ENCODE assay signal across 9 cellular contexts in the genomic region with DNA sequence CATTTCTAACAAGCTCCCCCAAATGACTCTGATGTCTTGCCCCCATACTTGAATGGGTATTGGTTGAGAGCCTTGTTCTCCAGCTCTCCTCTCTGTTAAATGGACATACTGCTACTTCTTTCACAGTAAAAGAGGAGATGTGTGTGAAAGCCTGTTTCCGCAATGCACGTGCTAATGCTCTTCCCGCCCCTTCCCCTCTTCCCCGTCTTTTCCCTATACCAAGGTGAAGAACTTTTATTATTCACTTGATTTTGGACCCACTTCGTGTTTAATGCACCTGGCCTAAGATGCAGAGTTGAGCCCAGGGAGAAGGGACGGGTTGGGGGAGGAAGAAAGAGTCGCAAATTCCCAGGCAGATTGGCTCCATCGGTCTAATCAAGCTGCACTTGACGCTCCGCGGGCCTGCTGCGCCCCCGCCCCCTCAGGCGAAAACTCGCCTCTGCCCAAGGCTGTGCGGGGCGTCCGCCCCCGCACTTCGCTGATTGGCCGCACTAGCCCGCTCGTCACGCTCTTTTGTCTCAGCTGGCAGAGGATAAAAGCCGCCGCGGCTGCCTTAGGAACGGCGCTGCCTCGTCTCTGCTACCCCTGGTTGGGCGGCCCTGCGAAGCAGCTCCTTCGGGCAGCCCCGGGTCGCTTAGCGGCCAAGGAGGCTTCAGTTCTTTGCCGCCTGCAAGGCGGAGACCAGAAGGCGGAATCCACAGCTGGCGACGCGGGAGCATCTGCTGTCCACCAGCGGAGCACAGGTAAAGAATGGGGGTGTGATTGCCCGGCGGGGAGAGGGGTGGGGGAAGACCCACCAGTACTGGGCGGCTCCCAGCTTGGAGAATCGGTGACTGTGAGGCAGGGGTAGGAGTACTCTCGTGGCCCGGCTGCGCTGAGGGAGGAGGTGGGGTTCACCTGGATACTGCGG. TPM values are rescaled to one million over a fixed set of nuclear protein-coding genes. Genes with fewer than 3 reads are reported as not detected.
DNase-seq lines count a peak whose midpoint lies in the region; ATAC-seq and TF ChIP-seq lines count a peak whose summit lies in the region.
"Had no signal": no experiment of that assay in that cellular context is flagged by ENCODE, and none has a peak within 500 bp of the region (broad histone marks: within the 10 kb centered on the region; RNA-seq: fewer than 3 reads in every experiment).

A gene (plus strand): TSS at position 562 of the 910 bp plus-strand sequence. CDS start 1,421 bp downstream, outside the sequence.

- peak within 1 kb of the TSS; percentile 60; the same call in 1 of the 2 replicates for H3K4me2 ChIP-seq in MM.1S (ENCODE audit: low read depth, low read length)
- H3K4me2 ChIP-seq in mammary epithelial cell (ENCODE audit: insufficient read depth, low read depth, low read length) = peak within 1 kb of the TSS; percentile 81

- dilution Hi-C loops in mammary epithelial cell (cut with HindIII; ENCODE audit: low sequenced_read_pairs) = loop anchor here (25.0 kb wide), 1 partner anchor 186 kb away; no protein-coding TSS in a partner anchor

- H3K4me3 ChIP-seq in MM.1S (ENCODE audit: low read length) (peak within 1 kb of the TSS; percentile 34; the same call in 1 of the 2 replicates), mammary epithelial cell (replicated peaks in 1 of 3; ENCODE audit: insufficient read depth in 1 of 3, low read depth in 2 of 3, low read length in 3 of 3) (peak within 1 kb of the TSS; percentile 15 to 25 (median 20))

- H3K9me3 ChIP-seq in MM.1S (replicated peaks; ENCODE audit: insufficient read depth, low read length) = no peaks in the 10 kb centered on the region
- H3K9me3 ChIP-seq in mammary epithelial cell (replicated peaks; ENCODE audit: insufficient read depth, low read length) = no peaks in the 10 kb centered on the region

- H3K36me3 ChIP-seq in MM.1S (replicated peaks; ENCODE audit: insufficient read depth, low read length) = no peaks in the 10 kb centered on the region
- H3K36me3 ChIP-seq in mammary epithelial cell (ENCODE audit: insufficient read depth, low read length) = no peaks in the 10 kb centered on the region

- WGBS in mammary epithelial cell (ENCODE audit: low coverage, missing lambda C conversion rate) = 46% methylated on average over 17 of the region's 51 CpGs

- H3K9ac ChIP-seq in MM.1S (ENCODE audit: low read length) (no peak within 1 kb of the TSS), mammary epithelial cell (ENCODE audit: insufficient read depth, low read length) (no peak within 1 kb of the TSS)

- no TSS peak for BruUV-seq in mammary epithelial cell (replicated peaks; lab: Mats Ljungman, UMichigan)

- no peaks in the 10 kb centered on the region for H3F3A ChIP-seq in MM.1S (ENCODE audit: insufficient read depth, low read length)

- ATAC-seq in HG03025 (IDR thresholded peaks at IDR 0.05; ENCODE audit: low FRiP score, unreplicated experiment) = no peak

- H3K79me2 ChIP-seq in MM.1S (ENCODE audit: low read length) (no peaks in the 10 kb centered on the region), mammary epithelial cell (ENCODE audit: insufficient read depth, low read length) (no peaks in the 10 kb centered on the region)

- peak; percentile 40 for DNase-seq in GM10248 (ENCODE audit: extremely low spot score)
- DNase-seq in MM.1S = peak; percentile 61
- peak; percentile 9 for DNase-seq in T-helper 9 cell
- DNase-seq in mammary epithelial cell = peak; percentile 25
- DNase-seq in islet precursor cell = peak; percentile 89
- peak; percentile 31 for DNase-seq in stimulated activated CD4-positive, alpha-beta T cell treated with anti-CD3 and anti-CD28 coated beads, Interleukin-2, amount 100 ng/mL, for 4 hours (ENCODE audit: low read depth)
- DNase-seq in kidney glomerular epithelial cell (lab: John Stamatoyannopoulos, UW) = no peak

- POLR2A ChIA-PET in GM10248 (lab: Yijun Ruan, JAX) = interaction anchor here (0.6 kb wide), 1 partner anchor 176 kb away, joined by 5 read pairs; no protein-coding TSS in a partner anchor

- no peaks in the 10 kb centered on the region for H3K9me2 ChIP-seq in MM.1S (replicated peaks; ENCODE audit: insufficient read depth, low read length)

- H2AFZ ChIP-seq in MM.1S (ENCODE audit: low read length) = peak within 1 kb of the TSS; percentile 53
- peak within 1 kb of the TSS; percentile 61 for H2AFZ ChIP-seq in mammary epithelial cell (ENCODE audit: low read depth, low read length)

- in situ Hi-C loops in mammary epithelial cell (cut with MboI; ENCODE audit: low sequenced_read_pairs in 2 of 2) = no loop called here

- H4K20me1 ChIP-seq in MM.1S (ENCODE audit: insufficient read depth, low read length) = no peaks in the 10 kb centered on the region
- H4K20me1 ChIP-seq in mammary epithelial cell (ENCODE audit: insufficient read depth, low read length) = no peaks in the 10 kb centered on the region

- CTCF ChIA-PET in GM10248 (lab: Yijun Ruan, JAX) = interaction anchor here (0.7 to 3.6 kb wide), 4 partner anchors 12 to 221 kb away, joined by 3 to 10 read pairs (median 3); no protein-coding TSS in a partner anchor
- CTCF ChIA-PET in mammary epithelial cell (lab: Charles Lee; ENCODE audit: low non-redundant PET) = no interaction called here

- H3K27me3 ChIP-seq in MM.1S (replicated peaks; ENCODE audit: insufficient read depth, low read length) (no peaks in the 10 kb centered on the region), mammary epithelial cell (ENCODE audit: insufficient read depth, low read length) (peaks cover 4% of the 10 kb centered on the region)

- TF ChIP-seq CTCF in GM10248 (IDR thresholded peaks at IDR 0.05; ENCODE audit: control extremely low read depth, extremely low read depth, low read depth, missing control alignments) = no peak
- TF ChIP-seq CTCF in MM.1S (IDR thresholded peaks at IDR 0.05; ENCODE audit: low read length) = no peak
- TF ChIP-seq CTCF in mammary epithelial cell (conservative IDR thresholded peaks at IDR 0.05 in 1 of 2, IDR thresholded peaks at IDR 0.05 in 1 of 2; ENCODE audit: extremely low read depth in 1 of 2, insufficient read depth in 1 of 2, low read depth in 1 of 2, low read length in 2 of 2) = no peak

- H3K4me1 ChIP-seq in MM.1S (ENCODE audit: low read length) = no peaks in the 10 kb centered on the region
- H3K4me1 ChIP-seq in mammary epithelial cell (ENCODE audit: insufficient read depth, low read length) = peaks cover 7% of the 10 kb centered on the region

- intact Hi-C loops in mammary epithelial cell (cut with micrococcal nuclease) = no loop called here

- H3K27ac ChIP-seq in MM.1S (ENCODE audit: low read length) = no peak within 1 kb of the TSS
- H3K27ac ChIP-seq in mammary epithelial cell (ENCODE audit: insufficient read depth, low read depth, low read length) = no peak within 1 kb of the TSS

RNA-seq across cellular contexts. Expression of the gene that starts here (rescaled TPM):
- not detected for total RNA-seq in mammary epithelial cell
- not detected for polyA plus RNA-seq in mammary epithelial cell
- not detected for polyA minus RNA-seq in mammary epithelial cell
- total RNA-seq: T-helper 1 cell treated with Interleukin-12 subunit alpha and Interleukin-12 subunit beta and Interleukin-4 antibody, amounts not matched to agents 30 ng/mL and 1 ng/mL, for 36 hours had no signal

Comparison
In these comparisons a context has a peak if more than half of its experiments do, and no peak if none do; other contexts are left out.
1. Peak in DNase-seq, H3K4me3 ChIP-seq and H3K4me2 ChIP-seq in mammary epithelial cell; RNA of the gene not detected or under 1 TPM.